In the genomic region with DNA sequence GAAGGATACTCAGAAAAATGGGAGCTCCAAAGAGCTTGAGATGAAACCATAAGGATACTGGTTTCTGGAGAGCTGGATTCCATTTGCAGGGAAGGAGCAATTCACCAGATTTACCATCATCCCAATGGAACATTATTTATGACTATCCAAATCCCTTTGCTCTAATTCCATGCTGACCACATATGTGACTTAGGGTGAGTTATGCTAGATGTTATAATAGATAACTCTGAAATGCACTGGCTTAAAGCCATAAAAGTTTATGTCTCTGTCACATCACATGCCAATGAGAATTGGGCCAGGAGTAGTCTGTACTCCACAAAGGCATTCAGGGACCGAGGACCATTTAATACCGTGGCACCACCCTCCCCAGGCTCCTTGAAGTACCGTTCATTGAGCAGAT, we compare ENCODE assay signal across 9 cellular contexts.
"Had no signal": no experiment of that assay in that cellular context is flagged by ENCODE, and none has a peak within 500 bp of the region (broad histone marks: within the 10 kb centered on the region; RNA-seq: fewer than 3 reads in every experiment).

No MANE protein-coding gene starts in this region.

- H3K36me3 ChIP-seq: brain microvascular endothelial cell, heart left ventricle had no signal

- H3K27ac ChIP-seq: brain microvascular endothelial cell, heart left ventricle had no signal

- H3K9me3 ChIP-seq: heart left ventricle had no signal

- DNase-seq: brain microvascular endothelial cell; dermis blood vessel endothelial cell; endodermal cell; erythroblast; heart left ventricle; left colon; occipital lobe; stimulated activated CD4-positive, alpha-beta T cell treated with anti-CD3 and anti-CD28 coated beads, Interleukin-2, amount 100 ng/mL, for 48 hours; stimulated activated naive CD8-positive, alpha-beta T cell treated with anti-CD3 and anti-CD28 coated beads, Interleukin-15, Interleukin-2, amounts not matched to agents 100 U/mL and 50 U/mL, for 24 hours had no signal

- H3K27me3 ChIP-seq: brain microvascular endothelial cell, heart left ventricle had no signal

- H3K4me3 ChIP-seq: heart left ventricle had no signal
